17 cellular contexts compared by ENCODE assay signal in the genomic region with DNA sequence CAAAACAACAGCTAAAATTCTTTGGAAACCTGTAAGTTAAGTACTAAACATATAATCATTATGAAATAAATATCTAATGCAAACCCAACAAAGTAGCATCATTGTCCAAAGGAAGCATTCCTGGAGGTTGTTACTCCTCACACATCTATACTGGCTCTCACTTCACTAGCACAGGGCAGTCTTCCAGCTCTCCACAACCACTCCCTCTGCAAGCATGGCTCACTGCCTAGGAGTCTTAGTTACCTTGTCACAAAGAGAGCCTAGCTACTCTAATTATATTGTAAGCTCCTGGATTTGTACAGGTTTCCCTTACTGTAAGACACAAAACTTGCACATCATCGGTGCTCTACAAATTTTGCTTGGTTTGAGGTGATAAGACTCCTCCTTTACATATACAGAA.
DNase-seq lines count a peak whose midpoint lies in the region; ATAC-seq and TF ChIP-seq lines count a peak whose summit lies in the region.
"Had no signal": no experiment of that assay in that cellular context is flagged by ENCODE, and none has a peak within 500 bp of the region (broad histone marks: within the 10 kb centered on the region; RNA-seq: fewer than 3 reads in every experiment).

No MANE protein-coding gene starts in this region.

- H3K4me1 ChIP-seq in foreskin keratinocyte = peaks cover 25% of the 10 kb centered on the region
- H3K4me1 ChIP-seq: tibial nerve had no signal

- H3K27me3 ChIP-seq in foreskin keratinocyte = no peaks in the 10 kb centered on the region

- H3K4me3 ChIP-seq in LNCaP clone FGC (ENCODE audit: low read depth, low read length) = no peak overlapping the region
- no peak overlapping the region for H3K4me3 ChIP-seq in astrocyte of the cerebellum (ENCODE audit: low read depth, low read length)
- no peak overlapping the region for H3K4me3 ChIP-seq in retinal pigment epithelial cell (ENCODE audit: low read length)
- H3K4me3 ChIP-seq: dorsolateral prefrontal cortex, GM12878, tibial nerve had no signal

- H3K27ac ChIP-seq in foreskin keratinocyte = peak overlapping the region; percentile 64
- H3K27ac ChIP-seq: C4-2B, dorsolateral prefrontal cortex, tibial nerve had no signal

- DNase-seq in LNCaP clone FGC (ENCODE audit: low read depth) (peak; percentile 50), astrocyte of the cerebellum (ENCODE audit: low read depth) (peak; percentile 35), foreskin keratinocyte (no peak), retinal pigment epithelial cell (ENCODE audit: low read depth) (peak; percentile 14), T1000 (lab: John Stamatoyannopoulos, UW) (no peak), GM19240 (ENCODE audit: insufficient read length, low spot score) (no peak), NCI-H2171 (lab: John Stamatoyannopoulos, UW) (no peak)
- DNase-seq: activated CD4-positive, alpha-beta T cell treated with anti-CD3 and anti-CD28 coated beads, Interleukin-2, amount 10 ng/mL, durations not matched to agents 24 days and 14 days; activated T-cell treated with anti-CD3 and anti-CD28 coated beads, Interleukin-2, amount 50 U/mL, for 1 hour; NCI-H187; stimulated activated CD4-positive, alpha-beta T cell treated with anti-CD3 and anti-CD28 coated beads, Interleukin-2, amount 100 ng/mL, for 24 hours; stimulated activated CD8-positive, alpha-beta memory T cell treated with anti-CD3 and anti-CD28 coated beads, Interleukin-4, amount 100 ng/mL, for 48 hours had no signal

- TF ChIP-seq CTCF in LNCaP clone FGC (IDR thresholded peaks at IDR 0.05; ENCODE audit: control insufficient read depth, extremely low read depth, insufficient read depth) (no peak), astrocyte of the cerebellum (IDR thresholded peaks at IDR 0.05; ENCODE audit: low read depth, low read length, missing control alignments) (no peak), foreskin keratinocyte (conservative IDR thresholded peaks at IDR 0.05) (no peak), retinal pigment epithelial cell (conservative IDR thresholded peaks at IDR 0.05; ENCODE audit: low read depth, low read length) (no peak)

- ATAC-seq in foreskin keratinocyte (peak; percentile 82), HG02678 (IDR thresholded peaks at IDR 0.05; ENCODE audit: unreplicated experiment) (no peak)
- ATAC-seq: GM12878 had no signal

- in situ Hi-C loops in astrocyte of the cerebellum (cut with HindIII; ENCODE audit: low sequenced_read_pairs) = no loop called here

Comparison
In these comparisons a context has a peak if more than half of its experiments do, and no peak if none do; other contexts are left out.
1. DNase-seq: peak in LNCaP clone FGC (single experiment), astrocyte of the cerebellum (single experiment) and retinal pigment epithelial cell (single experiment); none in foreskin keratinocyte (0 of 2), T1000 (single experiment), GM19240 (single experiment) and NCI-H2171 (single experiment).